8 cellular contexts compared by ENCODE assay signal in the genomic region with DNA sequence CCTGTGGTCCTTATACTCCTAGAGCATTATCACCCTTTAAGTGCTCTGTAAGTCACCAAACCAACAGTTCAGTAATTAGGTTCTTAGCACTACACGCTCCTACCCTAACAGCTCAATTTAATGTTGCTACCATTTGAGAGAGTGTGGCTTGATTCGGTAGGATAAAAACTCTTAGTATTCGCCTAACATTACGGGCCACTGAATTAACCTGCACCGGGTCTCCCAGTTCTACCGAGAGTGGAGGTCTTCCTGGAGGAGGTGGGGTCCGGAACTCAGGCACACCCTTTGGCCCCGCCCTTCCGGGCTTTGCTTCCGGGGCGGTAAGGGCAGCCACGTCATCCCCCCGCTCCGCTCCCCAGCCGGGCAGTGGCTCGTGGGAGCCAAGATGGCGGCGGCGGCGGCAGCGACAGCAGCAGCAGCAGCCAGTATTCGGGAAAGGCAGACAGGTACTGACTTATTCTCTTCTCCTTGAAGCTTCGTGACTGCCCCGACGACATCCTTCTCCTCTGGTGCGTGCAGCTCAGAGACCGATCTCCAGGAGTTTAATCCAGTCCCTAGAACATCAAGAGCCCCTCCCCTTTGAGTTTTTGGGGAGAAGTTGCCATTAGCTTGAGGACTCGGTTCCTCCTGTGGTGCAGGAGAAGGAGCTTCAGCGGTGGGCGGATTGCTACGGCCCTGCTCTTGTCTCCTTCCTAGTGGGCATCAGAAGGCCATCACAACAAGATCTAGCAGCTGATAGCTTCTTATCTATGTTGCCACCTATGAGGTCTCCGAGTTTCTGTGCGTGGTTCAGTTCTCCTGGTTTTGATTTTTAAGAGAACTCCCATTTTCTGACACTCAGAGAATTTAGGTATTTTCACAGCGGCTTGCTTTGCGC. TPM values are rescaled to one million over a fixed set of nuclear protein-coding genes. Genes with fewer than 3 reads are reported as not detected.
A peak's percentile ranks its signal among the peaks of the same experiment; 100 is the strongest.
DNase-seq lines count a peak whose midpoint lies in the region; ATAC-seq and TF ChIP-seq lines count a peak whose summit lies in the region.

A gene with protein sequence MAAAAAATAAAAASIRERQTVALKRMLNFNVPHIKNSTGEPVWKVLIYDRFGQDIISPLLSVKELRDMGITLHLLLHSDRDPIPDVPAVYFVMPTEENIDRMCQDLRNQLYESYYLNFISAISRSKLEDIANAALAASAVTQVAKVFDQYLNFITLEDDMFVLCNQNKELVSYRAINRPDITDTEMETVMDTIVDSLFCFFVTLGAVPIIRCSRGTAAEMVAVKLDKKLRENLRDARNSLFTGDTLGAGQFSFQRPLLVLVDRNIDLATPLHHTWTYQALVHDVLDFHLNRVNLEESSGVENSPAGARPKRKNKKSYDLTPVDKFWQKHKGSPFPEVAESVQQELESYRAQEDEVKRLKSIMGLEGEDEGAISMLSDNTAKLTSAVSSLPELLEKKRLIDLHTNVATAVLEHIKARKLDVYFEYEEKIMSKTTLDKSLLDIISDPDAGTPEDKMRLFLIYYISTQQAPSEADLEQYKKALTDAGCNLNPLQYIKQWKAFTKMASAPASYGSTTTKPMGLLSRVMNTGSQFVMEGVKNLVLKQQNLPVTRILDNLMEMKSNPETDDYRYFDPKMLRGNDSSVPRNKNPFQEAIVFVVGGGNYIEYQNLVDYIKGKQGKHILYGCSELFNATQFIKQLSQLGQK (plus strand): TSS at position 366 of the 877 bp plus-strand sequence. CDS start 20 bp downstream, at position 386.

- H3K4me1 Mint-ChIP-seq in activated naive CD8-positive, alpha-beta T cell treated with anti-CD3 and anti-CD28 coated beads, Interleukin-2, amount 50 U/mL, for 24 hours: peaks cover 45% of the 10 kb centered on the region

- H3K4me3 ChIP-seq in parathyroid adenoma (ENCODE audit: low read depth, low read length) (peak within 1 kb of the TSS; percentile 85), tibial nerve (peak within 1 kb of the TSS; percentile 49 to 76 (median 68))

- H3K4me1 ChIP-seq in parathyroid adenoma (peaks cover 3% of the 10 kb centered on the region), tibial nerve (peaks cover 0 to 48% (median 11%) of the 10 kb centered on the region in 4 donors)

- H3K9me3 ChIP-seq in parathyroid adenoma (ENCODE audit: control insufficient read depth, low read length): no peaks in the 10 kb centered on the region
- no peaks in the 10 kb centered on the region for H3K9me3 ChIP-seq in tibial nerve

- peak; percentile 95 for TF ChIP-seq POLR2A in GM10847 (IDR thresholded peaks at IDR 0.05; ENCODE audit: extremely low read depth, insufficient read length)
- TF ChIP-seq POLR2A in tibial nerve (IDR thresholded peaks at IDR 0.05): peak; percentile 95 to 96

- H2AFZ ChIP-seq in parathyroid adenoma: peak within 1 kb of the TSS; percentile 95

- H3K79me2 ChIP-seq in parathyroid adenoma: peaks cover 32% of the 10 kb centered on the region

- peak within 1 kb of the TSS; percentile 70 for H3K4me2 ChIP-seq in parathyroid adenoma (ENCODE audit: low read length)

- TF ChIP-seq CTCF in parathyroid adenoma (IDR thresholded peaks at IDR 0.05) (no peak), tibial nerve (IDR thresholded peaks at IDR 0.05) (peak in 1 of 5 experiments; percentile 29)

- DNase-seq in NCI-H1417 (lab: John Stamatoyannopoulos, UW) (peak; percentile 94 to 96 (median 95)), SW 1271 (lab: John Stamatoyannopoulos, UW) (peak; percentile 77 to 90), Right ventricle myocardium superior (peak; percentile 97), tibial nerve (ENCODE audit: low spot score in 2 of 2) (peak; percentile 87 to 89)
- peak; percentile 95 for DNase-seq in activated naive CD8-positive, alpha-beta T cell treated with anti-CD3 and anti-CD28 coated beads, Interleukin-2, amount 50 U/mL, for 24 hours

- ATAC-seq in HG02678 (IDR thresholded peaks at IDR 0.05; ENCODE audit: unreplicated experiment) (peak; percentile 93), Right ventricle myocardium superior (ENCODE audit: poor library complexity) (peak; percentile 100)
- ATAC-seq in activated naive CD8-positive, alpha-beta T cell treated with anti-CD3 and anti-CD28 coated beads, Interleukin-2, amount 50 U/mL, for 24 hours: peak; percentile 98

- no peaks in the 10 kb centered on the region for H3K9me3 Mint-ChIP-seq in activated naive CD8-positive, alpha-beta T cell treated with anti-CD3 and anti-CD28 coated beads, Interleukin-2, amount 50 U/mL, for 24 hours

- H3K27ac ChIP-seq in parathyroid adenoma (peak within 1 kb of the TSS; percentile 86), tibial nerve (peak within 1 kb of the TSS; percentile 68 to 93 (median 82))

- no peaks in the 10 kb centered on the region for H3K27me3 Mint-ChIP-seq in activated naive CD8-positive, alpha-beta T cell treated with anti-CD3 and anti-CD28 coated beads, Interleukin-2, amount 50 U/mL, for 24 hours

- H3K4me3 Mint-ChIP-seq in activated naive CD8-positive, alpha-beta T cell treated with anti-CD3 and anti-CD28 coated beads, Interleukin-2, amount 50 U/mL, for 24 hours: peak within 1 kb of the TSS; percentile 98

- H3K9ac ChIP-seq in parathyroid adenoma: peak within 1 kb of the TSS; percentile 22

- H3K36me3 ChIP-seq in parathyroid adenoma (ENCODE audit: control insufficient read depth, insufficient read depth, low read length) (no peaks in the 10 kb centered on the region), tibial nerve (no peaks in the 10 kb centered on the region)

- WGBS in tibial nerve, 2 donors: 0% methylated on average over 35 of the region's 35 CpGs

- no peaks in the 10 kb centered on the region for H3K27me3 ChIP-seq in parathyroid adenoma (ENCODE audit: control insufficient read depth, insufficient read depth, low read length)
- no peaks in the 10 kb centered on the region for H3K27me3 ChIP-seq in tibial nerve

- H3K36me3 Mint-ChIP-seq in activated naive CD8-positive, alpha-beta T cell treated with anti-CD3 and anti-CD28 coated beads, Interleukin-2, amount 50 U/mL, for 24 hours (ENCODE audit: low read depth): peaks cover 15% of the 10 kb centered on the region

- intact Hi-C loops in Right ventricle myocardium superior (cut with DNase I): no loop called here

- peak within 1 kb of the TSS; percentile 96 for H3K27ac Mint-ChIP-seq in activated naive CD8-positive, alpha-beta T cell treated with anti-CD3 and anti-CD28 coated beads, Interleukin-2, amount 50 U/mL, for 24 hours

- TF ChIP-seq EP300 in tibial nerve (IDR thresholded peaks at IDR 0.05): peak; percentile 87 to 99

RNA-seq across cellular contexts. Expression of the gene that starts here (rescaled TPM):
- total RNA-seq in Right ventricle myocardium superior (35.5 TPM), tibial nerve (100 to 1,000 TPM in 1 of 4 donors, 10 to 100 TPM in 3; 44.1 to 131 (median 75.0) TPM)

Comparison
In these comparisons a context has a peak if more than half of its experiments do, and no peak if none do; other contexts are left out.
1. Peak in every context shown above with its lines: DNase-seq, ATAC-seq, H3K4me3 ChIP-seq and H3K27ac ChIP-seq.